Comparison of ENCODE assay signal across 19 cellular contexts in genomic region chr17:82984751-82985435, GRCh38.
DNase-seq lines count a peak whose midpoint lies in the region; ATAC-seq, FAIRE-seq and TF ChIP-seq lines count a peak whose summit lies in the region.
"Had no signal": no experiment of that assay in that cellular context is flagged by ENCODE, and none has a peak within 500 bp of the region (broad histone marks: within the 10 kb centered on the region; RNA-seq: fewer than 3 reads in every experiment).

No MANE protein-coding gene starts in this region.

- H3K4me3 Mint-ChIP-seq in activated naive CD8-positive, alpha-beta T cell = peak overlapping the region; percentile 73
- no peak overlapping the region for H3K4me3 Mint-ChIP-seq in activated naive CD8-positive, alpha-beta T cell treated with anti-CD3 and anti-CD28 coated beads for 36 hours
- H3K4me3 Mint-ChIP-seq in T-cell = peak overlapping the region in 2 of 3 donors; percentile 67 to 73

- H3K27ac Mint-ChIP-seq in activated naive CD8-positive, alpha-beta T cell = peak overlapping the region; percentile 73
- no peak overlapping the region for H3K27ac Mint-ChIP-seq in activated naive CD8-positive, alpha-beta T cell treated with anti-CD3 and anti-CD28 coated beads for 36 hours
- peak overlapping the region; percentile 85 to 88 for H3K27ac Mint-ChIP-seq in T-cell
- H3K27ac Mint-ChIP-seq: activated T-cell treated with anti-CD3 and anti-CD28 coated beads, Interleukin-2, amount 50 U/mL, for 24 hours had no signal

- DNase-seq in activated naive CD8-positive, alpha-beta T cell treated with anti-CD3 and anti-CD28 coated beads for 36 hours = no peak
- DNase-seq in T-cell (no peak), kidney (peak; percentile 48), testis (peak; percentile 7), NCI-H345 (lab: John Stamatoyannopoulos, UW) (no peak), NCI-H2171 (lab: John Stamatoyannopoulos, UW) (no peak), NCI-H1930 (lab: John Stamatoyannopoulos, UW) (no peak)
- DNase-seq: activated CD4-positive, alpha-beta T cell treated with anti-CD3 and anti-CD28 coated beads for 4 hours; activated T-cell treated with anti-CD3 and anti-CD28 coated beads, Interleukin-2, amount 50 U/mL, for 24 hours; COR-L47; effector CD4-positive, alpha-beta T cell; heart left ventricle; MM.1S; NCI-H187 treated with DMSO at 0.1 percent for 48 hours; NCI-H524 treated with DMSO at 0.1 percent for 48 hours; SIG-M5; T-helper 9 cell had no signal

- H3K36me3 ChIP-seq in kidney (ENCODE audit: control insufficient read depth in 1 of 2, insufficient read depth in 2 of 2, low read length in 2 of 2) (no peaks in the 10 kb centered on the region), testis (ENCODE audit: low read depth, missing control alignments) (no peaks in the 10 kb centered on the region)
- H3K36me3 ChIP-seq: heart left ventricle, right lobe of liver had no signal

- 92 to 93% methylated on average over 7 to 15 of the region's 15 CpGs for WGBS in testis, 2 donors

- ATAC-seq in T-cell (replicated peaks in 1 of 4) = no peak

- peaks cover 8% of the 10 kb centered on the region for H3K36me3 Mint-ChIP-seq in activated naive CD8-positive, alpha-beta T cell
- peaks cover 17% of the 10 kb centered on the region for H3K36me3 Mint-ChIP-seq in activated naive CD8-positive, alpha-beta T cell treated with anti-CD3 and anti-CD28 coated beads for 36 hours
- H3K36me3 Mint-ChIP-seq in T-cell = peaks cover 7% of the 10 kb centered on the region

- H3K4me1 Mint-ChIP-seq in activated naive CD8-positive, alpha-beta T cell (ENCODE audit: low read depth) = peaks cover 52% of the 10 kb centered on the region
- H3K4me1 Mint-ChIP-seq in activated naive CD8-positive, alpha-beta T cell treated with anti-CD3 and anti-CD28 coated beads for 36 hours = peaks cover 27% of the 10 kb centered on the region
- peaks cover 41 to 60% (median 41%) of the 10 kb centered on the region in 3 donors for H3K4me1 Mint-ChIP-seq in T-cell

- CTCF ChIA-PET in T-cell (lab: Charles Lee) = no interaction called here

- no peak for FAIRE-seq in kidney (lab: Jason Lieb, UNC)

- H3K4me1 ChIP-seq in kidney (ENCODE audit: control insufficient read depth in 1 of 2, insufficient read depth in 1 of 2, low read depth in 1 of 2, low read length in 2 of 2) (peaks cover 0 to 4% of the 10 kb centered on the region in 2 donors), testis (no peaks in the 10 kb centered on the region)

- no peaks in the 10 kb centered on the region for H3K27me3 ChIP-seq in testis
- H3K27me3 ChIP-seq: heart left ventricle, right lobe of liver had no signal

- no peaks in the 10 kb centered on the region for H3K27me3 Mint-ChIP-seq in activated naive CD8-positive, alpha-beta T cell
- no peaks in the 10 kb centered on the region for H3K27me3 Mint-ChIP-seq in activated naive CD8-positive, alpha-beta T cell treated with anti-CD3 and anti-CD28 coated beads for 36 hours
- H3K27me3 Mint-ChIP-seq in T-cell = no peaks in the 10 kb centered on the region
- H3K27me3 Mint-ChIP-seq: activated T-cell treated with anti-CD3 and anti-CD28 coated beads, Interleukin-2, amount 50 U/mL, for 24 hours had no signal

- no peak for TF ChIP-seq CTCF in kidney (IDR thresholded peaks at IDR 0.05; ENCODE audit: borderline replicate concordance, extremely low read depth, insufficient read depth)
- TF ChIP-seq CTCF in testis (IDR thresholded peaks at IDR 0.05) = no peak

- no peaks in the 10 kb centered on the region for H3K9me3 Mint-ChIP-seq in activated naive CD8-positive, alpha-beta T cell (ENCODE audit: low read depth)
- H3K9me3 Mint-ChIP-seq in activated naive CD8-positive, alpha-beta T cell treated with anti-CD3 and anti-CD28 coated beads for 36 hours = peaks cover 4% of the 10 kb centered on the region
- no peaks in the 10 kb centered on the region for H3K9me3 Mint-ChIP-seq in T-cell
- H3K9me3 Mint-ChIP-seq: activated T-cell treated with anti-CD3 and anti-CD28 coated beads, Interleukin-2, amount 50 U/mL, for 24 hours had no signal

- H3K9me3 ChIP-seq in kidney (ENCODE audit: control insufficient read depth in 1 of 2, low read length in 2 of 2) (no peaks in the 10 kb centered on the region), testis (no peaks in the 10 kb centered on the region)
- H3K9me3 ChIP-seq: heart left ventricle, right lobe of liver had no signal

- H3K27ac ChIP-seq in kidney (ENCODE audit: low read depth in 2 of 2, low read length in 2 of 2) = no peak overlapping the region
- H3K27ac ChIP-seq in testis = no peak overlapping the region
- H3K27ac ChIP-seq: heart left ventricle, right lobe of liver had no signal

- no peak overlapping the region for H3K4me3 ChIP-seq in kidney (ENCODE audit: low read length in 2 of 2)
- no peak overlapping the region for H3K4me3 ChIP-seq in testis
- H3K4me3 ChIP-seq: heart left ventricle, right lobe of liver had no signal

- no peak overlapping the region for H3K9ac ChIP-seq in kidney (ENCODE audit: low read length in 2 of 2)

- no peak for TF ChIP-seq POLR2A in testis (IDR thresholded peaks at IDR 0.05)

- POLR2A ChIA-PET in T-cell (lab: Charles Lee) = no interaction called here

- intact Hi-C loops in kidney (cut with DNase I) = no loop called here
- intact Hi-C loops in testis (cut with DNase I; ENCODE audit: low total_unique reads) = no loop called here

Comparison
In these comparisons a context has a peak if more than half of its experiments do, and no peak if none do; other contexts are left out.
1. DNase-seq: peak in kidney (single experiment) and testis (single experiment); none in activated naive CD8-positive, alpha-beta T cell treated with anti-CD3 and anti-CD28 coated beads for 36 hours (single experiment), T-cell (0 of 34), NCI-H345 (single experiment), NCI-H2171 (single experiment) and NCI-H1930 (0 of 2).